2 cellular contexts compared by ENCODE assay signal in the genomic region with DNA sequence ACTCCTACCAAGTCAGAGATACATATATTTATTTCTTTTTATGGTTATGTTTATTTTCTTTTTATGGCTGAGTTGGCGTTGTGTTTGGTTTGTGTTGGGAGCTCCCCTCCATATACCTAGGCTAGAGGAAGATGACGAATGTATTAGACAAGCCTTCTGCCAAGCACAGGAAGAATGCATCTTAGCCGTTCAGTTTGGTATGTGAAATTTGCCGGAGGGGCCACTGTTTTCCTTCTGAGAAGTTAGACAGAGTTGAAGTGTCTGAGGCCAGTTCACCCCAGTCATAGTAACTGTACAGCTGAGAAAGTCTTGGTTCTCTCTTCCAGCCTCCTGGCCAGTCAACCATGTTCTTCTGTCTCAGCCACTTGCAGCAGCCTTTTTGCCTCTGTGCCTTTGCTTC.
TF ChIP-seq lines count a peak whose summit lies in the region.

No MANE protein-coding gene starts in this region.

TF ChIP-seq in GM23338, 12 proteins besides CTCF, POLR2A, EP300 and RAD21 (continued from another document):
- TF ChIP-seq ETS1 (IDR thresholded peaks at IDR 0.05) (no peak), EZH2phosphoT487 (IDR thresholded peaks at IDR 0.05; ENCODE audit: unreplicated experiment) (no peak), ZNF114 (CRISPR knock-in tag; IDR thresholded peaks at IDR 0.05) (no peak), ZNF462 (CRISPR knock-in tag; IDR thresholded peaks at IDR 0.05) (no peak), ZNF331 (CRISPR knock-in tag; IDR thresholded peaks at IDR 0.05; ENCODE audit: low read depth) (no peak), CREB1 (CRISPR knock-in tag; IDR thresholded peaks at IDR 0.05; ENCODE audit: low read depth) (no peak), STAT1 (IDR thresholded peaks at IDR 0.05; ENCODE audit: unreplicated experiment) (no peak), JUNB (IDR thresholded peaks at IDR 0.05; ENCODE audit: unreplicated experiment) (no peak), EZH2 (IDR thresholded peaks at IDR 0.05; ENCODE audit: low read depth, unreplicated experiment) (no peak)
- TF ChIP-seq, protein P1, sequence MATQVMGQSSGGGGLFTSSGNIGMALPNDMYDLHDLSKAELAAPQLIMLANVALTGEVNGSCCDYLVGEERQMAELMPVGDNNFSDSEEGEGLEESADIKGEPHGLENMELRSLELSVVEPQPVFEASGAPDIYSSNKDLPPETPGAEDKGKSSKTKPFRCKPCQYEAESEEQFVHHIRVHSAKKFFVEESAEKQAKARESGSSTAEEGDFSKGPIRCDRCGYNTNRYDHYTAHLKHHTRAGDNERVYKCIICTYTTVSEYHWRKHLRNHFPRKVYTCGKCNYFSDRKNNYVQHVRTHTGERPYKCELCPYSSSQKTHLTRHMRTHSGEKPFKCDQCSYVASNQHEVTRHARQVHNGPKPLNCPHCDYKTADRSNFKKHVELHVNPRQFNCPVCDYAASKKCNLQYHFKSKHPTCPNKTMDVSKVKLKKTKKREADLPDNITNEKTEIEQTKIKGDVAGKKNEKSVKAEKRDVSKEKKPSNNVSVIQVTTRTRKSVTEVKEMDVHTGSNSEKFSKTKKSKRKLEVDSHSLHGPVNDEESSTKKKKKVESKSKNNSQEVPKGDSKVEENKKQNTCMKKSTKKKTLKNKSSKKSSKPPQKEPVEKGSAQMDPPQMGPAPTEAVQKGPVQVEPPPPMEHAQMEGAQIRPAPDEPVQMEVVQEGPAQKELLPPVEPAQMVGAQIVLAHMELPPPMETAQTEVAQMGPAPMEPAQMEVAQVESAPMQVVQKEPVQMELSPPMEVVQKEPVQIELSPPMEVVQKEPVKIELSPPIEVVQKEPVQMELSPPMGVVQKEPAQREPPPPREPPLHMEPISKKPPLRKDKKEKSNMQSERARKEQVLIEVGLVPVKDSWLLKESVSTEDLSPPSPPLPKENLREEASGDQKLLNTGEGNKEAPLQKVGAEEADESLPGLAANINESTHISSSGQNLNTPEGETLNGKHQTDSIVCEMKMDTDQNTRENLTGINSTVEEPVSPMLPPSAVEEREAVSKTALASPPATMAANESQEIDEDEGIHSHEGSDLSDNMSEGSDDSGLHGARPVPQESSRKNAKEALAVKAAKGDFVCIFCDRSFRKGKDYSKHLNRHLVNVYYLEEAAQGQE (IDR thresholded peaks at IDR 0.05; ENCODE audit: unreplicated experiment) = no peak

TF ChIP-seq in SK-N-SH, 30 proteins besides CTCF, POLR2A, EP300 and RAD21 (continued from another document):
- TF ChIP-seq PBX3 (IDR thresholded peaks at IDR 0.05) = 0 out of 2 replicates have a peak, but pooled peaks have one; percentile 21
